In genomic region chr4:55853484-55854046, GRCh38 we compare ENCODE assay signal across 8 cellular contexts. TPM values are rescaled to one million over a fixed set of nuclear protein-coding genes. Genes with fewer than 3 reads are reported as not detected.
DNase-seq lines count a peak whose midpoint lies in the region; ATAC-seq and TF ChIP-seq lines count a peak whose summit lies in the region.

EXOC1 (plus strand) TSS chr4:55853648; CDS start chr4:55858324, 4,676 bp downstream.

- peak; percentile 98 for ATAC-seq in HG03460 (IDR thresholded peaks at IDR 0.05; ENCODE audit: unreplicated experiment)

- TF ChIP-seq CTCF in BE2C (IDR thresholded peaks at IDR 0.05; ENCODE audit: low read depth, low read length), result no peak
- TF ChIP-seq CTCF in colonic mucosa (IDR thresholded peaks at IDR 0.05), result no peak

- intact Hi-C loops in colonic mucosa (cut with DNase I), result no loop called here

- H3K4me1 ChIP-seq in BE2C (no peaks in the 10 kb centered on the region), colonic mucosa (no peaks in the 10 kb centered on the region)

- DNase-seq in BE2C (peak; percentile 99), GM19240 (ENCODE audit: insufficient read length, low spot score) (peak; percentile 52), NCI-H526 (lab: John Stamatoyannopoulos, UW) (peak; percentile 97 to 99), colonic mucosa (peak; percentile 100), kidney tubule cell (ENCODE audit: low spot score) (peak; percentile 97)
- DNase-seq in activated CD4-positive, alpha-beta T cell treated with anti-CD3 and anti-CD28 coated beads for 48 hours, result peak; percentile 99
- peak; percentile 97 to 99 (median 97) for DNase-seq in stimulated activated CD4-positive, alpha-beta T cell treated with anti-CD3 and anti-CD28 coated beads, Interleukin-1b, Interleukin-23, amount 100 ng/mL, for 24 hours (ENCODE audit: low read depth in 4 of 4, low spot score in 1 of 4)

- peak within 1 kb of the TSS; percentile 74 for H3K27ac ChIP-seq in colonic mucosa

- H3K4me3 ChIP-seq in BE2C (ENCODE audit: low read depth, low read length), result peak within 1 kb of the TSS; percentile 98
- peak within 1 kb of the TSS; percentile 90 for H3K4me3 ChIP-seq in colonic mucosa

- no peaks in the 10 kb centered on the region for H3K27me3 ChIP-seq in BE2C
- no peaks in the 10 kb centered on the region for H3K27me3 ChIP-seq in colonic mucosa

- H3K36me3 ChIP-seq in BE2C (no peaks in the 10 kb centered on the region), colonic mucosa (no peaks in the 10 kb centered on the region)

- peak within 1 kb of the TSS; percentile 60 to 92 for H3K9ac ChIP-seq in colonic mucosa (ENCODE audit: low read depth in 2 of 2, low read length in 2 of 2)

- H3K9me3 ChIP-seq in BE2C, result no peaks in the 10 kb centered on the region
- H3K9me3 ChIP-seq in colonic mucosa, result no peaks in the 10 kb centered on the region

RNA-seq across cellular contexts. Expression of gene EXOC1, which starts in this region (rescaled TPM):
- polyA plus RNA-seq in BE2C (2012; ENCODE audit: insufficient read depth, insufficient read length, low read depth), result 12.8 TPM
- 10 to 100 TPM; 28.9 to 31.8 TPM for total RNA-seq in colonic mucosa

Comparison
In these comparisons a context has a peak if more than half of its experiments do, and no peak if none do; other contexts are left out.
1. Peak in every context shown above with its lines: DNase-seq, ATAC-seq, H3K4me3 ChIP-seq and H3K27ac ChIP-seq.